26 cellular contexts compared by ENCODE assay signal in the genomic region with DNA sequence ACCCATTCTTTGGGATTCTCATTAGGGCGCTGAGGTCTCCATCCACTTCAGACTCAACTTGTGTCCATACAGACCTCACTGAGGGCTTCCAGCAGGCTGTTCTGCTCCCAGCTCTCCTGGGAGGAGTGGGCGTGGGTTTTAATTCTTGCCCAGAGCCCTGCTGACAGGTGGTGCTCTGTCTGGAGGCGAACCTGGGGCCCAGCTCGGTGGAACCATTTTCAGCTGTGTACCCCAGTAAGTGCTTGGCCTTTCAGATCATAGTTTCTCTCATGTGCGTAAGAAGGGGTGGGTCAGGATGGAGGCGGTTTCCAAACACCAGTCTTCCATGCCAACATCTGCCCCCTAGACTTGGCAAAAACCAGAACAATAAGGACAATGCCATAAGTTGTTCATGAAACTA.
"Had no signal": no experiment of that assay in that cellular context is flagged by ENCODE, and none has a peak within 500 bp of the region (broad histone marks: within the 10 kb centered on the region; RNA-seq: fewer than 3 reads in every experiment).

No MANE protein-coding gene starts in this region.

- H3K27me3 Mint-ChIP-seq: activated naive CD8-positive, alpha-beta T cell had no signal

- H3K4me3 ChIP-seq: K562 had no signal

- H3K4me3 Mint-ChIP-seq: activated CD4-positive, alpha-beta memory T cell treated with anti-CD3 and anti-CD28 coated beads, Interleukin-2, amount 10 ng/mL, durations not matched to agents 7 days and 5 days; activated naive CD4-positive, alpha-beta T cell treated with anti-CD3 and anti-CD28 coated beads, Interleukin-2, amount 10 ng/mL, durations not matched to agents 7 days and 5 days; activated naive CD8-positive, alpha-beta T cell; activated naive CD8-positive, alpha-beta T cell treated with anti-CD3 and anti-CD28 coated beads, Interleukin-2, amount 50 U/mL, for 24 hours; brain had no signal

- ATAC-seq: activated naive CD8-positive, alpha-beta T cell treated with anti-CD3 and anti-CD28 coated beads, Interleukin-2, amount 50 U/mL, for 24 hours; K562 had no signal

- H3K36me3 ChIP-seq: WERI-Rb-1 had no signal

- H3K4me1 Mint-ChIP-seq: activated CD4-positive, alpha-beta memory T cell treated with anti-CD3 and anti-CD28 coated beads, Interleukin-2, amount 10 ng/mL, durations not matched to agents 7 days and 5 days; activated naive CD4-positive, alpha-beta T cell treated with anti-CD3 and anti-CD28 coated beads, Interleukin-2, amount 10 ng/mL, durations not matched to agents 7 days and 5 days; activated naive CD8-positive, alpha-beta T cell treated with anti-CD3 and anti-CD28 coated beads, Interleukin-2, amount 50 U/mL, for 24 hours; brain had no signal

- H3K36me3 Mint-ChIP-seq: activated naive CD4-positive, alpha-beta T cell treated with anti-CD3 and anti-CD28 coated beads, Interleukin-2, amount 10 ng/mL, durations not matched to agents 7 days and 5 days; brain had no signal

- DNase-seq: activated CD4-positive, alpha-beta memory T cell treated with anti-CD3 and anti-CD28 coated beads, Interleukin-2, amount 10 ng/mL, durations not matched to agents 7 days and 5 days; activated CD4-positive, alpha-beta T cell treated with anti-CD3 and anti-CD28 coated beads for 1 hour; activated CD4-positive, alpha-beta T cell treated with anti-CD3 and anti-CD28 coated beads for 48 hours; activated CD4-positive, CD25-positive, alpha-beta regulatory T cell; activated effector memory CD4-positive, alpha-beta T cell treated with Interleukin-2 at 50 U/mL for 16 hours; activated naive CD4-positive, alpha-beta T cell treated with anti-CD3 and anti-CD28 coated beads, Interleukin-2, amount 10 ng/mL, durations not matched to agents 7 days and 5 days; activated naive CD8-positive, alpha-beta T cell treated with anti-CD3 and anti-CD28 coated beads, Interleukin-2, amount 50 U/mL, for 24 hours; activated T-cell treated with anti-CD3 and anti-CD28 coated beads, Interleukin-2, amount 50 U/mL, for 48 hours; anterior cingulate cortex; NCI-H1092 treated with DMSO at 0.1 percent for 48 hours; NCI-H1417; NCI-H146; NCI-H187; NCI-H2029 treated with DMSO at 0.1 percent for 48 hours; NCI-H2107; NCI-H2171; NCI-H510A; NCI-H526; NCI-H748 treated with DMSO at 0.1 percent for 48 hours; NK-92 treated with Interleukin-12 subunit alpha and Interleukin-12 subunit beta, amount 100 ng/mL, for 24 hours; Right ventricle myocardium superior; T1000; WERI-Rb-1 had no signal

- H3K27ac Mint-ChIP-seq: activated CD4-positive, alpha-beta memory T cell treated with anti-CD3 and anti-CD28 coated beads, Interleukin-2, amount 10 ng/mL, durations not matched to agents 7 days and 5 days; activated naive CD4-positive, alpha-beta T cell treated with anti-CD3 and anti-CD28 coated beads, Interleukin-2, amount 10 ng/mL, durations not matched to agents 7 days and 5 days; activated naive CD8-positive, alpha-beta T cell; activated naive CD8-positive, alpha-beta T cell treated with anti-CD3 and anti-CD28 coated beads, Interleukin-2, amount 50 U/mL, for 24 hours; brain had no signal

- H3K27ac ChIP-seq: WERI-Rb-1 had no signal
